In genomic region chr3:48446425-48447193, GRCh38 we compare ENCODE assay signal across 8 cellular contexts. TPM values are rescaled to one million over a fixed set of nuclear protein-coding genes. Genes with fewer than 3 reads are reported as not detected.
DNase-seq lines count a peak whose midpoint lies in the region; ATAC-seq and TF ChIP-seq lines count a peak whose summit lies in the region.

Gene ATRIP (plus strand): TSS chr3:48446737. CDS start chr3:48446846, 109 bp downstream.

- no peaks in the 10 kb centered on the region for H3K27me3 ChIP-seq in OCI-LY3 (ENCODE audit: low read depth, low read length)

- peak; percentile 71 for ATAC-seq in GM19468 (IDR thresholded peaks at IDR 0.05; ENCODE audit: extremely low read depth, unreplicated experiment)

- peaks cover 5% of the 10 kb centered on the region for H3K36me3 Mint-ChIP-seq in endothelial cell (ENCODE audit: low read depth, unreplicated experiment)

- peaks cover 24% of the 10 kb centered on the region for H3K36me3 ChIP-seq in OCI-LY3 (replicated peaks; ENCODE audit: low read depth, low read length)

- H4K20me1 ChIP-seq in OCI-LY3 (ENCODE audit: insufficient read depth, low read length), result peaks cover 3% of the 10 kb centered on the region; the same call in 1 of the 2 replicates

- H3K4me3 ChIP-seq in OCI-LY3 (ENCODE audit: low read length), result peak within 1 kb of the TSS; percentile 89

- peak within 1 kb of the TSS; percentile 76 for H3K9ac ChIP-seq in OCI-LY3 (ENCODE audit: low read length)

- peaks cover 20% of the 10 kb centered on the region for H3K4me1 ChIP-seq in OCI-LY3 (ENCODE audit: low read length)

- H3K9me3 ChIP-seq in OCI-LY3 (ENCODE audit: insufficient read depth, low read length), result no peaks in the 10 kb centered on the region

- peak within 1 kb of the TSS; percentile 92 for H3K4me2 ChIP-seq in OCI-LY3 (ENCODE audit: low read length)

- DNase-seq in COLO668 (lab: John Stamatoyannopoulos, UW; ENCODE audit: unreplicated experiment), result peak; percentile 91
- peak; percentile 85 for DNase-seq in HT-29 (ENCODE audit: low spot score)
- peak; percentile 94 for DNase-seq in activated CD8-positive, alpha-beta memory T cell treated with anti-CD3 and anti-CD28 coated beads, Interleukin-2, amount 50 U/mL, for 48 hours
- peak; percentile 90 for DNase-seq in endothelial cell (ENCODE audit: low spot score)
- peak; percentile 82 for DNase-seq in middle frontal gyrus (ENCODE audit: extremely low spot score, low spot score)
- peak; percentile 73 to 74 for DNase-seq in stimulated activated CD8-positive, alpha-beta memory T cell treated with anti-CD3 and anti-CD28 coated beads, Interleukin-2, amount 100 ng/mL, for 1 hour (ENCODE audit: low read depth in 2 of 2)

- peak within 1 kb of the TSS; percentile 81 for H2AFZ ChIP-seq in OCI-LY3 (ENCODE audit: low read depth, low read length)

- no peaks in the 10 kb centered on the region for H3K9me3 Mint-ChIP-seq in endothelial cell (ENCODE audit: unreplicated experiment)

- TF ChIP-seq CTCF in OCI-LY3 (IDR thresholded peaks at IDR 0.05; ENCODE audit: low read depth, low read length), result no peak
- TF ChIP-seq CTCF in endothelial cell (IDR thresholded peaks at IDR 0.05; ENCODE audit: unreplicated experiment), result no peak

- H3K27ac Mint-ChIP-seq in endothelial cell (ENCODE audit: unreplicated experiment), result peak within 1 kb of the TSS; percentile 46

- peak within 1 kb of the TSS; percentile 92 for H3K4me3 Mint-ChIP-seq in endothelial cell (ENCODE audit: unreplicated experiment)

- peaks cover 50% of the 10 kb centered on the region for H3K79me2 ChIP-seq in OCI-LY3 (ENCODE audit: low read length)

- no peak within 1 kb of the TSS for H3K27ac ChIP-seq in OCI-LY3 (ENCODE audit: low read length)

- H3K27me3 Mint-ChIP-seq in endothelial cell (ENCODE audit: unreplicated experiment), result peaks cover 5% of the 10 kb centered on the region

- peaks cover 24% of the 10 kb centered on the region for H3K4me1 Mint-ChIP-seq in endothelial cell (ENCODE audit: unreplicated experiment)

RNA-seq across cellular contexts. Expression of gene ATRIP, which starts in this region (rescaled TPM):
- total RNA-seq in HT-29 (2014; rRNA removed; shearing (Covaris generic)), result 6.7 and 7.7 TPM in 2 replicates
- 11.2 TPM for total RNA-seq in endothelial cell (ENCODE audit: unreplicated experiment)
